In genomic region chr6:35318200-35318844, GRCh38 we compare ENCODE assay signal across 8 cellular contexts. TPM values are rescaled to one million over a fixed set of nuclear protein-coding genes. Genes with fewer than 3 reads are reported as not detected.
DNase-seq lines count a peak whose midpoint lies in the region; ATAC-seq, FAIRE-seq and TF ChIP-seq lines count a peak whose summit lies in the region.

No MANE protein-coding gene starts in this region.

- peaks cover 0 to 14% of the 10 kb centered on the region in 2 donors for H3K4me1 ChIP-seq in esophagus (ENCODE audit: control insufficient read depth in 2 of 2, insufficient read depth in 2 of 2, low read length in 1 of 2)

- H3K9me3 ChIP-seq in esophagus (ENCODE audit: control insufficient read depth in 2 of 2, insufficient read depth in 1 of 2, low read depth in 1 of 2, low read length in 1 of 2): no peaks in the 10 kb centered on the region

- H3K27ac ChIP-seq in 22Rv1 (peak overlapping the region; percentile 78), esophagus (ENCODE audit: low read depth in 2 of 2, low read length in 1 of 2) (peak overlapping the region; percentile 81 to 83)

- DNase-seq in HK-2 (ENCODE audit: unreplicated experiment) (peak; percentile 88), RPMI7951 (ENCODE audit: low read depth) (peak; percentile 84), middle frontal gyrus (ENCODE audit: extremely low spot score, low spot score) (peak; percentile 28), urothelium cell line (ENCODE audit: low spot score) (peak; percentile 89)

- no peak for FAIRE-seq in urothelium cell line (lab: Jason Lieb, UNC)

- ATAC-seq in GM21717 (IDR thresholded peaks at IDR 0.05; ENCODE audit: unreplicated experiment) (no peak), HG03565 (IDR thresholded peaks at IDR 0.05; ENCODE audit: unreplicated experiment) (no peak)

- peak overlapping the region; percentile 44 to 57 for H3K4me3 ChIP-seq in esophagus (ENCODE audit: low read depth in 1 of 2, low read length in 2 of 2)

- H3K27me3 ChIP-seq in esophagus (ENCODE audit: control insufficient read depth in 1 of 2, insufficient read depth in 2 of 2, low read length in 2 of 2): no peaks in the 10 kb centered on the region

- H3K36me3 ChIP-seq in esophagus (ENCODE audit: control insufficient read depth in 2 of 2, insufficient read depth in 2 of 2, low read length in 1 of 2): peaks cover 0 to 13% of the 10 kb centered on the region in 2 donors

- peak; percentile 53 for TF ChIP-seq CTCF in 22Rv1 (IDR thresholded peaks at IDR 0.05)

- WGBS in esophagus, 2 donors: 21 to 26% methylated on average over 45 to 47 of the region's 47 CpGs

RNA-seq across cellular contexts. Expression of gene DEF6, which starts 20.7 kb away (rescaled TPM):
- 0.72 and 1.4 TPM in 2 replicates for total RNA-seq in RPMI7951 (2014; rRNA removed; shearing (Covaris generic))
- 10 to 100 TPM; 25.2 to 38.6 TPM for polyA plus RNA-seq in esophagus

RNA-seq across cellular contexts. Expression of gene PPARD, which starts 24.0 kb away (rescaled TPM):
- total RNA-seq in RPMI7951 (2014; rRNA removed; shearing (Covaris generic)): 9.0 and 11.1 TPM in 2 replicates
- polyA plus RNA-seq in esophagus: 10 to 100 TPM; 28.1 to 45.1 TPM

RNA-seq across cellular contexts. Expression of gene ZNF76, which starts 58.8 kb away (rescaled TPM):
- total RNA-seq in RPMI7951 (2014; rRNA removed; shearing (Covaris generic)): 12.4 and 12.7 TPM in 2 replicates
- polyA plus RNA-seq in esophagus: 10 to 100 TPM; 15.3 to 26.9 TPM

Comparison
In these comparisons a context has a peak if more than half of its experiments do, and no peak if none do; other contexts are left out.
1. DNase-seq: peak in every context shown above with its lines; median percentile 89 in urothelium cell line; 88 in HK-2; 84 in RPMI7951; 28 in middle frontal gyrus.